In genomic region chr13:45189511-45189910, GRCh38 we compare ENCODE assay signal across 14 cellular contexts. TPM values are rescaled to one million over a fixed set of nuclear protein-coding genes. Genes with fewer than 3 reads are reported as not detected.
DNase-seq lines count a peak whose midpoint lies in the region; FAIRE-seq and TF ChIP-seq lines count a peak whose summit lies in the region.
"Not testable (repeated sequence)": the region's sequence is repeated elsewhere in the genome, so short reads cannot be mapped to it uniquely, and the experiment has no call there.
"Had no signal": no experiment of that assay in that cellular context is flagged by ENCODE, and none has a peak within 500 bp of the region (broad histone marks: within the 10 kb centered on the region; RNA-seq: fewer than 3 reads in every experiment).

No MANE protein-coding gene starts in this region.

- H3K36me3 ChIP-seq in keratinocyte (ENCODE audit: control insufficient read depth in 2 of 2, extremely low read depth in 1 of 2, insufficient read depth in 2 of 2, low read length in 2 of 2), result not testable (repeated sequence)

- DNase-seq in AG10803 (ENCODE audit: low read depth), result peak; percentile 100
- DNase-seq in GM04504 (ENCODE audit: low read depth), result peak; percentile 82
- DNase-seq in LHCN-M2 (ENCODE audit: low read depth), result peak; percentile 99
- DNase-seq in RPMI7951 (ENCODE audit: low read depth), result peak; percentile 93
- peak; percentile 38 for DNase-seq in astrocyte of the cerebellum (ENCODE audit: low read depth)
- peak; percentile 99 for DNase-seq in fibroblast of gingiva (ENCODE audit: low read depth)
- not testable (repeated sequence) for DNase-seq in keratinocyte (ENCODE audit: low read depth, low spot score)

- dilution Hi-C loops in keratinocyte (cut with MboI; ENCODE audit: extremely low pct_ligation_motif_present, low sequenced_read_pairs), result not testable (repeated sequence)

- not testable (repeated sequence) for H3K4me3 ChIP-seq in AG10803 (ENCODE audit: low read length); astrocyte of the cerebellum (ENCODE audit: low read depth, low read length); keratinocyte (ENCODE audit: control insufficient read depth in 2 of 3, extremely low read depth in 1 of 3, insufficient read depth in 2 of 3, low read depth in 1 of 3, low read length in 3 of 3)

- TF ChIP-seq CTCF in AG10803 (conservative IDR thresholded peaks at IDR 0.05; ENCODE audit: low read length); astrocyte of the cerebellum (IDR thresholded peaks at IDR 0.05; ENCODE audit: low read depth, low read length, missing control alignments); keratinocyte (optimal IDR thresholded peaks at IDR 0.05 in 1 of 3, IDR thresholded peaks at IDR 0.05 in 1 of 3, conservative IDR thresholded peaks at IDR 0.05 in 1 of 3; ENCODE audit: extremely low read depth in 1 of 3, insufficient read depth in 2 of 3, low read length in 3 of 3): not testable (repeated sequence)

- H3K4me1 ChIP-seq in keratinocyte (ENCODE audit: control insufficient read depth, extremely low read depth, insufficient read depth, low read length), result peaks cover 12% of the 10 kb centered on the region

- H4K20me1 ChIP-seq in keratinocyte (ENCODE audit: control insufficient read depth, extremely low read depth, insufficient read depth, low read length), result not testable (repeated sequence)

- H3K27me3 ChIP-seq in keratinocyte (ENCODE audit: control insufficient read depth, extremely low read depth, insufficient read depth, low read length), result not testable (repeated sequence)

- not testable (repeated sequence) for H3K27ac ChIP-seq in keratinocyte (ENCODE audit: control insufficient read depth, insufficient read depth, low read length)

- not testable (repeated sequence) for H3K4me2 ChIP-seq in keratinocyte (ENCODE audit: control insufficient read depth, extremely low read depth, insufficient read depth, low read depth, low read length)

- not testable (repeated sequence) for H3K9me3 ChIP-seq in keratinocyte (ENCODE audit: control insufficient read depth, low read depth, low read length)

- FAIRE-seq in keratinocyte (lab: Jason Lieb, UNC), result peak; percentile 75

- H3K9me1 ChIP-seq in keratinocyte (ENCODE audit: control insufficient read depth, extremely low read depth, insufficient read depth, low read length), result not testable (repeated sequence)

- H3K9ac ChIP-seq in keratinocyte (ENCODE audit: control insufficient read depth, extremely low read depth, insufficient read depth, low read length), result not testable (repeated sequence)

- H2AFZ ChIP-seq in keratinocyte (ENCODE audit: control insufficient read depth, low read length), result not testable (repeated sequence)

- in situ Hi-C loops in astrocyte of the cerebellum (cut with HindIII; ENCODE audit: low sequenced_read_pairs), result not testable (repeated sequence)

- peaks cover 13% of the 10 kb centered on the region for H3K79me2 ChIP-seq in keratinocyte (ENCODE audit: control insufficient read depth, insufficient read depth, low read length)

RNA-seq across cellular contexts. Expression of gene KCTD4, which starts 11.3 kb away (rescaled TPM):
- total RNA-seq in LHCN-M2 (2014; rRNA removed), result 0.64 TPM in 1 of 2 replicates, not detected in the other
- 0.29 TPM for polyA plus RNA-seq in LHCN-M2 (2012)
- 0.10 and 0.36 TPM in 2 replicates for total RNA-seq in RPMI7951 (2014; rRNA removed; shearing (Covaris generic))
- polyA plus RNA-seq in keratinocyte, result 0.28 to 0.44 TPM (median 0.39 TPM) in 3 replicates
- polyA plus RNA-seq in keratinocyte (2011; ENCODE audit: low read depth), result 1.5 TPM
- polyA plus RNA-seq in keratinocyte (2011; cell fraction: cytosol; rRNA removed), result 0.47 and 1.2 TPM in 2 replicates
- 1.2 and 1.3 TPM in 2 replicates for polyA plus RNA-seq in keratinocyte (2011; cell fraction: nucleus; rRNA removed)
- 0.55 and 1.2 TPM in 2 replicates for polyA plus RNA-seq in keratinocyte (2012; ENCODE audit: low replicate concordance)
- polyA minus RNA-seq in keratinocyte, result 0.10 to 0.32 TPM in 2 of 3 replicates, not detected in the other
- not detected for polyA minus RNA-seq in keratinocyte (2011; cell fraction: cytosol; rRNA and poly(A)+ RNA removed)
- 0.39 TPM in 1 of 2 replicates, not detected in the other for polyA minus RNA-seq in keratinocyte (2011; cell fraction: nucleus; rRNA and poly(A)+ RNA removed)
- total RNA-seq: activated CD4-positive, alpha-beta memory T cell treated with anti-CD3 and anti-CD28 coated beads, Interleukin-2, amount 10 ng/mL, durations not matched to agents 7 days and 5 days; CD4-positive, alpha-beta T cell; esophagus muscularis mucosa; left cardiac atrium; stomach; T-helper 17 cell had no signal
- polyA plus RNA-seq: IgD-negative memory B cell had no signal
